Comparison of ENCODE assay signal across 10 cellular contexts in genomic region chrX:36241397-36241796, GRCh38.
"Had no signal": no experiment of that assay in that cellular context is flagged by ENCODE, and none has a peak within 500 bp of the region (broad histone marks: within the 10 kb centered on the region; RNA-seq: fewer than 3 reads in every experiment).

No MANE protein-coding gene starts in this region.

- H3K4me3 ChIP-seq: left ventricle myocardium inferior, thyroid gland had no signal

- H3K27me3 ChIP-seq: thyroid gland had no signal

- H3K27ac Mint-ChIP-seq: activated naive CD4-positive, alpha-beta T cell treated with anti-CD3 and anti-CD28 coated beads, Interleukin-2, amount 50 U/mL, for 24 hours had no signal

- H3K9me3 Mint-ChIP-seq: activated naive CD4-positive, alpha-beta T cell treated with anti-CD3 and anti-CD28 coated beads, Interleukin-2, amount 50 U/mL, for 24 hours had no signal

- DNase-seq: activated CD4-positive, alpha-beta T cell treated with anti-CD3 and anti-CD28 coated beads, Interleukin-2, amount 50 U/mL, for 48 hours; activated gamma-delta T cell; effector CD4-positive, alpha-beta T cell; left ventricle myocardium inferior; mammary epithelial cell; retina; stimulated activated naive CD4-positive, alpha-beta T cell treated with Interleukin-2 at 50 U/mL for 16 hours; WERI-Rb-1 had no signal

- H3K27ac ChIP-seq: left ventricle myocardium inferior, thyroid gland, WERI-Rb-1 had no signal

- H3K4me1 Mint-ChIP-seq: activated naive CD4-positive, alpha-beta T cell treated with anti-CD3 and anti-CD28 coated beads, Interleukin-2, amount 50 U/mL, for 24 hours had no signal

- H3K4me3 Mint-ChIP-seq: activated naive CD4-positive, alpha-beta T cell treated with anti-CD3 and anti-CD28 coated beads, Interleukin-2, amount 50 U/mL, for 24 hours had no signal

- H3K36me3 Mint-ChIP-seq: activated naive CD4-positive, alpha-beta T cell treated with anti-CD3 and anti-CD28 coated beads, Interleukin-2, amount 50 U/mL, for 24 hours had no signal

- H3K4me1 ChIP-seq: left ventricle myocardium inferior, thyroid gland had no signal

- H3K36me3 ChIP-seq: left ventricle myocardium inferior, thyroid gland, WERI-Rb-1 had no signal

- H3K9me3 ChIP-seq: left ventricle myocardium inferior, thyroid gland had no signal
